ENCODE assay signal across 14 cellular contexts in the genomic region with DNA sequence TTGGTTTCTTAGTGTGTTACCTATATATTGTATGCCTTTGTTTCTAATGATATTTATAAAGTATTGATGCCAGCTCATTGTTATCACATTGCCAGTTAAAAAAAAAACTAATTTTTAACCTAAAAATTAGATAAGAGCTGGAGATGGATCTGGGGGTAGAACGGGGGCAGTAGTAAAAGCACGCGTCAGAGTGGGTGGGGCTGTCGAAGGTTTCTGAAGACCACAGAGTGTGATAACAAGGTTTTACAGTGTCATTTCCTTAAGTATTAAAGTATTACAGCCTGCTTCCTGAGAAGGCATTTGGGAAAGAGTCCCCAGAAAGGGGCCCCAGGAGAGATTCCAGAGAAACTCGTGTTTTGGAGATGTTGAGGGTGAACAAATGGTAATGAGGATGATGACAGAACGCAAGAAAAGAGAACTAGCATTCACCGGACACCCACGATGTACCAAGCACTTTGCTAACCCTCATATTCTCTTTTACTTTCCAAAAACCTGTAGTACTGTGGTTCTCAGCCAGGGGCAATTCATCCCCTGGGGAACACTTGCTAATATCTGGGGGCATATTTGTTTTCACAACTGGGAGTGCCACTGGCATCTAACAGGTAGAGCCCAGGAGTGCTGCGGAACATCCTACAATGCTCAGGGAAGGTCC. TPM values are rescaled to one million over a fixed set of nuclear protein-coding genes. Genes with fewer than 3 reads are reported as not detected.
DNase-seq lines count a peak whose midpoint lies in the region; ATAC-seq, FAIRE-seq and TF ChIP-seq lines count a peak whose summit lies in the region.
"Not testable (repeated sequence)": the region's sequence is repeated elsewhere in the genome, so short reads cannot be mapped to it uniquely, and the experiment has no call there.
"Had no signal": no experiment of that assay in that cellular context is flagged by ENCODE, and none has a peak within 500 bp of the region (broad histone marks: within the 10 kb centered on the region; RNA-seq: fewer than 3 reads in every experiment).

No MANE protein-coding gene starts in this region.

- not testable (repeated sequence) for DNase-seq in GM12892 (ENCODE audit: insufficient read length); Karpas-422; activated B cell treated with CpG ODN at 0.5 μM for 24 hours; mucosa of descending colon
- peak in 1 of 2 donors; percentile 35 for DNase-seq in central memory CD8-positive, alpha-beta T cell (ENCODE audit: low spot score in 2 of 2)

- intact Hi-C loops in activated B cell treated with CpG ODN at 0.5 μM for 24 hours (cut with micrococcal nuclease); mucosa of descending colon (cut with DNase I, micrococcal nuclease): not testable (repeated sequence)

- H3K9me3 Mint-ChIP-seq in activated B cell treated with CpG ODN at 0.5 μM for 24 hours; central memory CD8-positive, alpha-beta T cell; stimulated activated memory B cell treated with anti-CD40 and anti-IgM and Interleukin-4, amounts not matched to agents 10 μg/mL and 1 μg/mL and 100 μg/mL, for 72 hours: not testable (repeated sequence)

- H3K27me3 ChIP-seq in Karpas-422 (ENCODE audit: low read length), result not testable (repeated sequence)

- 0 out of 2 replicates have a peak overlapping the region, but pooled peaks have one; percentile 45 for H3K4me3 ChIP-seq in Karpas-422 (ENCODE audit: low read length)
- not testable (repeated sequence) for H3K4me3 ChIP-seq in mucosa of descending colon

- H3K9ac ChIP-seq in Karpas-422 (ENCODE audit: low read length), result 0 out of 2 replicates have a peak overlapping the region, but pooled peaks have one; percentile 34

- H3K9me2 ChIP-seq in Karpas-422 (replicated peaks; ENCODE audit: insufficient read depth, low read length), result not testable (repeated sequence)

- not testable (repeated sequence) for TF ChIP-seq POLR2A in GM12892 (IDR thresholded peaks at IDR 0.05; ENCODE audit: low read depth, low read length)

- not testable (repeated sequence) for H4K20me1 ChIP-seq in Karpas-422 (ENCODE audit: insufficient read depth, low read depth, low read length)

- H3K27ac ChIP-seq in Karpas-422 (ENCODE audit: low read length), result peak overlapping the region; percentile 80

- H3K4me1 Mint-ChIP-seq in activated B cell treated with CpG ODN at 0.5 μM for 24 hours; central memory CD8-positive, alpha-beta T cell; stimulated activated memory B cell treated with anti-CD40 and anti-IgM and Interleukin-4, amounts not matched to agents 10 μg/mL and 1 μg/mL and 100 μg/mL, for 72 hours: not testable (repeated sequence)

- peak; percentile 45 for ATAC-seq in GM18867 (IDR thresholded peaks at IDR 0.05; ENCODE audit: unreplicated experiment)
- peak; percentile 41 for ATAC-seq in activated B cell treated with CpG ODN at 0.5 μM for 24 hours (ENCODE audit: low read depth)
- ATAC-seq in central memory CD8-positive, alpha-beta T cell (replicated peaks; ENCODE audit: extremely low read depth, poor library complexity, severe bottlenecking), result peak; percentile 100
- peak; percentile 35 for ATAC-seq in mucosa of descending colon
- ATAC-seq in stimulated activated memory B cell treated with anti-CD40 and anti-IgM and Interleukin-4, amounts not matched to agents 10 μg/mL and 1 μg/mL and 100 μg/mL, for 72 hours, result peak; percentile 58

- H3K27me3 Mint-ChIP-seq in activated B cell treated with CpG ODN at 0.5 μM for 24 hours; central memory CD8-positive, alpha-beta T cell; stimulated activated memory B cell treated with anti-CD40 and anti-IgM and Interleukin-4, amounts not matched to agents 10 μg/mL and 1 μg/mL and 100 μg/mL, for 72 hours: not testable (repeated sequence)

- not testable (repeated sequence) for H3K27ac Mint-ChIP-seq in activated B cell treated with CpG ODN at 0.5 μM for 24 hours; central memory CD8-positive, alpha-beta T cell (ENCODE audit: low read depth); stimulated activated memory B cell treated with anti-CD40 and anti-IgM and Interleukin-4, amounts not matched to agents 10 μg/mL and 1 μg/mL and 100 μg/mL, for 72 hours

- not testable (repeated sequence) for H3K36me3 Mint-ChIP-seq in activated B cell treated with CpG ODN at 0.5 μM for 24 hours (ENCODE audit: low read depth); central memory CD8-positive, alpha-beta T cell (ENCODE audit: insufficient read depth); stimulated activated memory B cell treated with anti-CD40 and anti-IgM and Interleukin-4, amounts not matched to agents 10 μg/mL and 1 μg/mL and 100 μg/mL, for 72 hours

- CTCF ChIA-PET in activated B cell treated with CpG ODN at 0.5 μM for 24 hours (lab: Charles Lee), result not testable (repeated sequence)

- not testable (repeated sequence) for H3K79me2 ChIP-seq in Karpas-422 (ENCODE audit: low read length)

- peak; percentile 53 for FAIRE-seq in GM12892 (lab: Jason Lieb, UNC)

- not testable (repeated sequence) for H3K4me3 Mint-ChIP-seq in activated B cell treated with CpG ODN at 0.5 μM for 24 hours; central memory CD8-positive, alpha-beta T cell; stimulated activated memory B cell treated with anti-CD40 and anti-IgM and Interleukin-4, amounts not matched to agents 10 μg/mL and 1 μg/mL and 100 μg/mL, for 72 hours

- H3K36me3 ChIP-seq in Karpas-422 (ENCODE audit: insufficient read depth, low read length); mucosa of descending colon (ENCODE audit: low read depth): not testable (repeated sequence)

- not testable (repeated sequence) for H2AFZ ChIP-seq in Karpas-422 (ENCODE audit: low read length)

- TF ChIP-seq CTCF in activated B cell treated with CpG ODN at 0.5 μM for 24 hours (IDR thresholded peaks at IDR 0.05); mucosa of descending colon (IDR thresholded peaks at IDR 0.05): not testable (repeated sequence)

- peak overlapping the region; percentile 60 for H3K4me2 ChIP-seq in Karpas-422 (ENCODE audit: low read depth, low read length, poor library complexity, severe bottlenecking)

- H3K9me3 ChIP-seq in Karpas-422 (ENCODE audit: low read length); mucosa of descending colon: not testable (repeated sequence)

- POLR2A ChIA-PET in activated B cell treated with CpG ODN at 0.5 μM for 24 hours (lab: Charles Lee), result not testable (repeated sequence)

- not testable (repeated sequence) for H3K4me1 ChIP-seq in Karpas-422 (ENCODE audit: low read length); mucosa of descending colon (ENCODE audit: low read depth)

RNA-seq across cellular contexts. Expression of a gene that starts 1.2 kb away (rescaled TPM):
- 30.8 TPM for polyA plus RNA-seq in GM12892 (2012; ENCODE audit: missing spikeins)
- 523 and 581 TPM in 2 replicates for total RNA-seq in Karpas-422 (2014; rRNA removed; shearing (Covaris generic); ENCODE audit: low replicate concordance)
- 72.3 and 77.5 TPM in 2 replicates for total RNA-seq in activated B cell treated with CpG ODN at 0.5 μM for 24 hours
- total RNA-seq in mucosa of descending colon, result 10 to 100 TPM in 2 of 3 donors, 1 to 10 TPM in 1; 5.1 to 18.7 (median 14.8) TPM
- total RNA-seq: A673, H4, HepG2, LHCN-M2, MCF 10A had no signal
- polyA plus RNA-seq: HepG2 had no signal

RNA-seq across cellular contexts. Expression of a gene that starts 30.8 kb away (rescaled TPM):
- polyA plus RNA-seq in GM12892 (2012; ENCODE audit: missing spikeins), result not detected
- total RNA-seq in Karpas-422 (2014; rRNA removed; shearing (Covaris generic); ENCODE audit: low replicate concordance), result not detected in 2 replicates
- total RNA-seq in activated B cell treated with CpG ODN at 0.5 μM for 24 hours (not detected in 2 replicates), mucosa of descending colon (1 to 10 TPM in 2 of 3 donors, not detected in 1; 1.5 to 1.7 TPM)
- total RNA-seq: A673; CD8-positive, alpha-beta memory T cell; H4; HepG2; HT1080; LHCN-M2; MCF 10A had no signal
- polyA plus RNA-seq: HepG2 had no signal

RNA-seq across cellular contexts. Expression of a gene that starts 45.2 kb away (rescaled TPM):
- 133 TPM for polyA plus RNA-seq in GM12892 (2012; ENCODE audit: missing spikeins)
- 637 and 924 TPM in 2 replicates for total RNA-seq in Karpas-422 (2014; rRNA removed; shearing (Covaris generic); ENCODE audit: low replicate concordance)
- total RNA-seq in activated B cell treated with CpG ODN at 0.5 μM for 24 hours (175 and 178 TPM in 2 replicates), mucosa of descending colon (under 1 TPM in 2 of 3 donors, not detected in 1; 0.41 to 0.49 TPM)
- total RNA-seq: A673; CD8-positive, alpha-beta memory T cell; H4; HepG2; LHCN-M2 had no signal
- polyA plus RNA-seq: CD8-positive, alpha-beta memory T cell; HepG2 had no signal

RNA-seq across cellular contexts. Expression of a gene that starts 59.6 kb away (rescaled TPM):
- 2.0 TPM for polyA plus RNA-seq in GM12892 (2012; ENCODE audit: missing spikeins)
- 937 and 1,205 TPM in 2 replicates for total RNA-seq in Karpas-422 (2014; rRNA removed; shearing (Covaris generic); ENCODE audit: low replicate concordance)
- total RNA-seq in activated B cell treated with CpG ODN at 0.5 μM for 24 hours (2.1 and 2.4 TPM in 2 replicates), mucosa of descending colon (under 1 TPM in 1 of 3 donors, not detected in 2; 0.28 TPM)

Comparison
In these comparisons a context has a peak if more than half of its experiments do, and no peak if none do; other contexts are left out.
1. ATAC-seq: peak in every context shown above with its lines; median percentile 100 in central memory CD8-positive, alpha-beta T cell; 58 in stimulated activated memory B cell treated with anti-CD40 and anti-IgM and Interleukin-4, amounts not matched to agents 10 μg/mL and 1 μg/mL and 100 μg/mL, for 72 hours; 45 in GM18867; 41 in activated B cell treated with CpG ODN at 0.5 μM for 24 hours; 35 in mucosa of descending colon.
2. RNA of a gene that starts 45.2 kb away (total RNA-seq): 637 to 924 TPM in Karpas-422 and 175 to 178 TPM in activated B cell treated with CpG ODN at 0.5 μM for 24 hours; 0.41 to 0.49 TPM in mucosa of descending colon; every median in the first group is over 100 times any median in the second.